In genomic region chr7:6252748-6253147, GRCh38 we compare ENCODE assay signal across 1 cellular context.
TF ChIP-seq lines count a peak whose summit lies in the region.

No MANE protein-coding gene starts in this region.

TF ChIP-seq in SK-N-SH, 30 proteins besides CTCF, POLR2A, EP300 and RAD21 (continued from another document):
- TF ChIP-seq USF2 (IDR thresholded peaks at IDR 0.05; ENCODE audit: borderline replicate concordance, low read depth, low read length): no peak
- no peak for TF ChIP-seq ZBTB33 (IDR thresholded peaks at IDR 0.05; ENCODE audit: borderline replicate concordance, low read depth)
- no peak for TF ChIP-seq NFIC (IDR thresholded peaks at IDR 0.05; ENCODE audit: borderline replicate concordance)
- no peak for TF ChIP-seq TEAD4 (IDR thresholded peaks at IDR 0.05; ENCODE audit: borderline replicate concordance, insufficient read depth)
- TF ChIP-seq RXRA (IDR thresholded peaks at IDR 0.05; ENCODE audit: borderline replicate concordance, low read depth): no peak
- TF ChIP-seq GABPA (IDR thresholded peaks at IDR 0.05; ENCODE audit: low read depth): no peak
- TF ChIP-seq FOXJ3 (CRISPR knock-in tag; IDR thresholded peaks at IDR 0.05): no peak
- TF ChIP-seq SMC3 (IDR thresholded peaks at IDR 0.05; ENCODE audit: low read depth, low read length): no peak
- no peak for TF ChIP-seq JUND (IDR thresholded peaks at IDR 0.05)
- no peak for TF ChIP-seq TAF1 (IDR thresholded peaks at IDR 0.05; ENCODE audit: borderline replicate concordance, low read depth, low read length)
- no peak for TF ChIP-seq FOXM1 (IDR thresholded peaks at IDR 0.05; ENCODE audit: low read depth)
- TF ChIP-seq CHD2 (IDR thresholded peaks at IDR 0.05; ENCODE audit: low read length, partially characterized antibody): no peak
- no peak for TF ChIP-seq IRF3 (IDR thresholded peaks at IDR 0.05; ENCODE audit: low read depth, low read length)
